16 cellular contexts compared by ENCODE assay signal in the genomic region with DNA sequence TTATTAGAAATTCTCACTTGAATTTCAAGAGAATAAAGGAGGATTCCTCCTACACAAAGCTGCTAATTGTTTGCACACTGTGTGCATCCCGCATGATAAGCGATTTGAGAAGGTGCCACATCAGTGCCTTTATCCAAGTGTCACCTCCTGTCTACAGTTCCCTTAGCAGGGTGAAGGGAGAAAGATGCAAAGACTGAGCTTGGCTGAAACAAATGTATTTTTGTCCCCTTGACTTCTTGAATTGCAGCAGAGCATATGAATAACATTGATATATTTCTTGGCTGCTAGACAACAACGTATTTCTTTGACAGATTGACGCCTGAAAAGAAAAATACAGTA.
DNase-seq lines count a peak whose midpoint lies in the region; ATAC-seq, FAIRE-seq and TF ChIP-seq lines count a peak whose summit lies in the region.
"Had no signal": no experiment of that assay in that cellular context is flagged by ENCODE, and none has a peak within 500 bp of the region (broad histone marks: within the 10 kb centered on the region; RNA-seq: fewer than 3 reads in every experiment).

No MANE protein-coding gene starts in this region.

- H3K27me3 ChIP-seq in BLaER1 treated with 17β-estradiol and CSF1 and Interleukin-3, amounts not matched to agents 10 nM and 100 nM: peaks cover 0 to 5% (median 0%) of the 10 kb centered on the region in 11 experiments; a peak in 1 of 22 replicates
- no peaks in the 10 kb centered on the region for H3K27me3 ChIP-seq in K562 (ENCODE audit: control insufficient read depth in 2 of 2, insufficient read depth in 2 of 2, low read length in 2 of 2)
- H3K27me3 ChIP-seq in left ventricle myocardium inferior (ENCODE audit: low read depth): no peaks in the 10 kb centered on the region
- H3K27me3 ChIP-seq in prostate gland (replicated peaks; ENCODE audit: insufficient read depth): no peaks in the 10 kb centered on the region
- H3K27me3 ChIP-seq in spleen (replicated peaks in 1 of 7): no peaks in the 10 kb centered on the region

- CTCF ChIA-PET in K562 (lab: Yijun Ruan, JAX; ENCODE audit: low intra/inter-chr PET ratio): no interaction called here

- ATAC-seq in K562: no peak; the same call in 2 of the 3 replicates
- ATAC-seq: CD8-positive, alpha-beta T cell; HCT116 had no signal

- H3K9ac ChIP-seq in BLaER1 treated with 17β-estradiol and CSF1 and Interleukin-3, amounts not matched to agents 10 nM and 100 nM: no peak overlapping the region
- no peak overlapping the region for H3K9ac ChIP-seq in K562 (ENCODE audit: insufficient read depth in 1 of 2, low read depth in 2 of 2, low read length in 2 of 2)

- peaks cover 3% of the 10 kb centered on the region for H3K9me1 ChIP-seq in K562 (ENCODE audit: control insufficient read depth, insufficient read depth, low read length)

- TF ChIP-seq RAD21 in K562 (CRISPR knock-in tag; conservative IDR thresholded peaks at IDR 0.05 in 1 of 2, IDR thresholded peaks at IDR 0.05 in 1 of 2): no peak

- in situ Hi-C loops in K562 (cut with MboI): no loop called here

- H3K4me2 ChIP-seq in BLaER1 treated with 17β-estradiol and CSF1 and Interleukin-3, amounts not matched to agents 10 nM and 100 nM: peak overlapping the region in 7 of 11 experiments; percentile 5 to 46 (median 11); a peak in 8 of 22 replicates
- no peak overlapping the region; the same call in 1 of the 2 replicates for H3K4me2 ChIP-seq in K562 (ENCODE audit: insufficient read depth, low read length)

- peaks cover 0 to 8% (median 4%) of the 10 kb centered on the region in 11 experiments; a peak in 7 of 22 replicates for H3K9me3 ChIP-seq in BLaER1 treated with 17β-estradiol and CSF1 and Interleukin-3, amounts not matched to agents 10 nM and 100 nM (replicated peaks in 1 of 11)
- H3K9me3 ChIP-seq in K562 (replicated peaks; ENCODE audit: control insufficient read depth, insufficient read depth, low read depth, low read length) (no peaks in the 10 kb centered on the region), left ventricle myocardium inferior (replicated peaks) (no peaks in the 10 kb centered on the region), prostate gland (no peaks in the 10 kb centered on the region), spleen (no peaks in the 10 kb centered on the region)

- no peak for TF ChIP-seq EP300 in K562 (IDR thresholded peaks at IDR 0.05; ENCODE audit: low read length)

- POLR2A ChIA-PET in K562 (lab: Yijun Ruan, JAX): no interaction called here

- 57% methylated on average over 4 of the region's 4 CpGs for WGBS in K562 (ENCODE audit: insufficient coverage, low coverage, missing lambda C conversion rate)
- 76% methylated on average over 4 of the region's 4 CpGs for WGBS in prostate gland
- 84 to 94% (median 93%) methylated on average over 4 of the region's 4 CpGs for WGBS in spleen, 5 donors

- H3K79me2 ChIP-seq in K562 (ENCODE audit: control insufficient read depth, insufficient read depth, low read length): no peaks in the 10 kb centered on the region; the same call in 2 of the 3 replicates

- peaks cover 0 to 5% (median 0%) of the 10 kb centered on the region in 11 experiments; a peak in 1 of 22 replicates for H4K20me1 ChIP-seq in BLaER1 treated with 17β-estradiol and CSF1 and Interleukin-3, amounts not matched to agents 10 nM and 100 nM
- H4K20me1 ChIP-seq in K562 (replicated peaks; ENCODE audit: control insufficient read depth, insufficient read depth, low read length): no peaks in the 10 kb centered on the region

- H2AFZ ChIP-seq in K562 (ENCODE audit: low read depth, low read length): no peak overlapping the region

- TF ChIP-seq POLR2A in K562 (conservative IDR thresholded peaks at IDR 0.05) (no peak), prostate gland (IDR thresholded peaks at IDR 0.05) (no peak), spleen (IDR thresholded peaks at IDR 0.05) (no peak)

- H3K4me1 ChIP-seq in BLaER1 treated with 17β-estradiol and CSF1 and Interleukin-3, amounts not matched to agents 10 nM and 100 nM: peaks cover 0 to 19% (median 6%) of the 10 kb centered on the region in 10 experiments; a peak in 11 of 20 replicates
- H3K4me1 ChIP-seq in K562 (replicated peaks in 1 of 2; ENCODE audit: control insufficient read depth in 2 of 2, insufficient read depth in 2 of 2, low read length in 2 of 2) (peaks cover 0 to 4% of the 10 kb centered on the region in 2 experiments; a peak in 2 of 5 replicates), left ventricle myocardium inferior (peaks cover 86% of the 10 kb centered on the region), prostate gland (replicated peaks) (peaks cover 9% of the 10 kb centered on the region), spleen (no peaks in the 10 kb centered on the region)

- H3K4me3 ChIP-seq in BLaER1 treated with 17β-estradiol and CSF1 and Interleukin-3, amounts not matched to agents 10 nM and 100 nM: no peak overlapping the region
- no peak overlapping the region for H3K4me3 ChIP-seq in K562
- H3K4me3 ChIP-seq in left ventricle myocardium inferior: no peak overlapping the region
- no peak overlapping the region for H3K4me3 ChIP-seq in prostate gland
- no peak overlapping the region for H3K4me3 ChIP-seq in spleen

- DNase-seq in K562 (ENCODE audit: extremely low read depth in 1 of 4, low spot score in 3 of 4) (no peak), left ventricle myocardium inferior (no peak), prostate gland (ENCODE audit: low spot score) (no peak), inferior parietal cortex (ENCODE audit: extremely low spot score) (no peak), spleen (no peak), glomerular visceral epithelial cell (ENCODE audit: extremely low spot score) (no peak)
- DNase-seq: CD8-positive, alpha-beta T cell; COR-L47; DND-41; GDM1 had no signal

- FAIRE-seq in K562 (lab: Jason Lieb, UNC): peak; percentile 29
- FAIRE-seq: A204.1, GM19239, H54 had no signal

- TF ChIP-seq CTCF in K562 (IDR thresholded peaks at IDR 0.05 in 2 of 3, conservative IDR thresholded peaks at IDR 0.05 in 1 of 3; ENCODE audit: insufficient read depth in 2 of 3, low read depth in 1 of 3, low read length in 3 of 3): no peak
- TF ChIP-seq CTCF in left ventricle myocardium inferior (IDR thresholded peaks at IDR 0.05; ENCODE audit: borderline replicate concordance): no peak
- no peak for TF ChIP-seq CTCF in prostate gland (IDR thresholded peaks at IDR 0.05)
- TF ChIP-seq CTCF in spleen (IDR thresholded peaks at IDR 0.05 in 8 of 11, conservative IDR thresholded peaks at IDR 0.05 in 3 of 11): no peak

- no TSS peak for BruUV-seq in K562 (replicated peaks; lab: Mats Ljungman, UMichigan)

- no peaks in the 10 kb centered on the region; a peak in 1 of 22 replicates for H3K36me3 ChIP-seq in BLaER1 treated with 17β-estradiol and CSF1 and Interleukin-3, amounts not matched to agents 10 nM and 100 nM
- H3K36me3 ChIP-seq in K562 (ENCODE audit: control insufficient read depth, insufficient read depth, low read length) (no peaks in the 10 kb centered on the region), left ventricle myocardium inferior (no peaks in the 10 kb centered on the region), prostate gland (no peaks in the 10 kb centered on the region), spleen (no peaks in the 10 kb centered on the region)

- intact Hi-C loops in K562 (cut with micrococcal nuclease): no loop called here
- intact Hi-C loops in left ventricle myocardium inferior (cut with micrococcal nuclease): no loop called here
- intact Hi-C loops in prostate gland (cut with DNase I): no loop called here
- intact Hi-C loops in spleen (cut with DNase I; ENCODE audit: low total_unique reads): no loop called here

- H3K27ac ChIP-seq in BLaER1 treated with 17β-estradiol and CSF1 and Interleukin-3, amounts not matched to agents 10 nM and 100 nM: no peak overlapping the region
- no peak overlapping the region for H3K27ac ChIP-seq in K562 (ENCODE audit: extremely low read depth, low read depth, low read length)
- H3K27ac ChIP-seq in left ventricle myocardium inferior (replicated peaks): peak overlapping the region; percentile 75
- H3K27ac ChIP-seq in prostate gland: peak overlapping the region; percentile 9 to 57
- H3K27ac ChIP-seq in spleen: no peak overlapping the region
- H3K27ac ChIP-seq: HL-60 had no signal

TF ChIP-seq in K562, 482 proteins besides CTCF, POLR2A, EP300 and RAD21:
- TF ChIP-seq, protein P1, sequence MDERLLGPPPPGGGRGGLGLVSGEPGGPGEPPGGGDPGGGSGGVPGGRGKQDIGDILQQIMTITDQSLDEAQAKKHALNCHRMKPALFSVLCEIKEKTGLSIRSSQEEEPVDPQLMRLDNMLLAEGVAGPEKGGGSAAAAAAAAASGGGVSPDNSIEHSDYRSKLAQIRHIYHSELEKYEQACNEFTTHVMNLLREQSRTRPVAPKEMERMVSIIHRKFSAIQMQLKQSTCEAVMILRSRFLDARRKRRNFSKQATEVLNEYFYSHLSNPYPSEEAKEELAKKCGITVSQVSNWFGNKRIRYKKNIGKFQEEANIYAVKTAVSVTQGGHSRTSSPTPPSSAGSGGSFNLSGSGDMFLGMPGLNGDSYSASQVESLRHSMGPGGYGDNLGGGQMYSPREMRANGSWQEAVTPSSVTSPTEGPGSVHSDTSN (CRISPR knock-in tag; IDR thresholded peaks at IDR 0.05; ENCODE audit: low read depth): no peak
- TF ChIP-seq, protein P1 (tag; conservative IDR thresholded peaks at IDR 0.05; ENCODE audit: low read depth): 0 out of 2 replicates have a peak, but pooled peaks have one; percentile 0
- TF ChIP-seq MYNN (IDR thresholded peaks at IDR 0.05): no peak
- no peak for TF ChIP-seq MYNN (CRISPR knock-in tag; IDR thresholded peaks at IDR 0.05)
- TF ChIP-seq ZKSCAN1 (IDR thresholded peaks at IDR 0.05; ENCODE audit: low read depth, low read length): 0 out of 2 replicates have a peak, but pooled peaks have one; percentile 31

Comparison
In these comparisons a context has a peak if more than half of its experiments do, and no peak if none do; other contexts are left out.
1. H3K27ac ChIP-seq: peak in left ventricle myocardium inferior (single experiment) and prostate gland (2 of 2); none in BLaER1 treated with 17β-estradiol and CSF1 and Interleukin-3, amounts not matched to agents 10 nM and 100 nM (0 of 11), K562 (single experiment) and spleen (0 of 8).